Comparison of ENCODE assay signal across 11 cellular contexts in the genomic region with DNA sequence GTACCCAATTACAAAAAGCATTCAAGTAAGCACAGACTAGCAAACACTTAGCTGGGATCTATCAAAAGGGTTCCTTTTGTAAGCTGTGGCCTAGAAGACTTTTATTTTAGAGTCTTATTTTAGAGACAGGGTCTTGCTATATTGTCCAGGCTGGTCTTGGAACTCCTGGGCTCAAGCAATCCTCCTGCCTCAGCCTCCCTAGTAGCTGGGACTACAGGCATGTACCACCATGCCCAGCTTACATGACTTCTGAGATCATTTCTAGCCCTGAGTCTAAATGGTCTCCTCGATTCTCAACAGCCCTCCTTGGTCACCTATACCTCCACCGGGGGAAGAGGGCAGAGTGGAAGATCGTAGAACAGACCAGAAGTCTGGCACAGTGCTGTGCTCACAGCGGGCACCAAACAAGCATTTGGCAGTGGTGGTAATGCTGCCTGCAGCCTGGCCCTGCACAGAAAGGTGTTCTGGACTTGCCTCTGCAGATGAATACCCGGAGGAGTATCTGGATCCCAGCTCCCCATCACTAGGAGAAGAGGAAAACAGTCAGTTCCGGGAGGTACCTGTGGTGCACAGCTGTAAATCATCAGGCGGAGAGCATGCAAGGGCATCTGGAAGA. TPM values are rescaled to one million over a fixed set of nuclear protein-coding genes. Genes with fewer than 3 reads are reported as not detected.
A peak's percentile ranks its signal among the peaks of the same experiment; 100 is the strongest.
DNase-seq lines count a peak whose midpoint lies in the region; FAIRE-seq and TF ChIP-seq lines count a peak whose summit lies in the region.
"Had no signal": no experiment of that assay in that cellular context is flagged by ENCODE, and none has a peak within 500 bp of the region (broad histone marks: within the 10 kb centered on the region; RNA-seq: fewer than 3 reads in every experiment).

No MANE protein-coding gene starts in this region.

- H2AFZ ChIP-seq in astrocyte (ENCODE audit: low read depth, low read length): no peak overlapping the region
- H2AFZ ChIP-seq in parathyroid adenoma: no peak overlapping the region

- peaks cover 19% of the 10 kb centered on the region for H3K4me1 ChIP-seq in astrocyte (ENCODE audit: insufficient read depth, low read length)
- H3K4me1 ChIP-seq in parathyroid adenoma: peaks cover 5% of the 10 kb centered on the region
- peaks cover 9% of the 10 kb centered on the region for H3K4me1 ChIP-seq in colonic mucosa

- no peaks in the 10 kb centered on the region for H3K9me3 Mint-ChIP-seq in activated naive CD4-positive, alpha-beta T cell treated with anti-CD3 and anti-CD28 coated beads, Interleukin-2, amount 10 ng/mL, durations not matched to agents 7 days and 5 days
- no peaks in the 10 kb centered on the region for H3K9me3 Mint-ChIP-seq in HFFc6
- H3K9me3 Mint-ChIP-seq in astrocyte (ENCODE audit: unreplicated experiment): no peaks in the 10 kb centered on the region

- no peak for TF ChIP-seq CTCF in HFFc6 (IDR thresholded peaks at IDR 0.05)
- TF ChIP-seq CTCF in astrocyte (IDR thresholded peaks at IDR 0.05; ENCODE audit: insufficient read depth, low read depth, low read length): no peak
- TF ChIP-seq CTCF in parathyroid adenoma (IDR thresholded peaks at IDR 0.05): no peak
- no peak for TF ChIP-seq CTCF in colonic mucosa (IDR thresholded peaks at IDR 0.05)

- H3K27me3 Mint-ChIP-seq in activated naive CD4-positive, alpha-beta T cell treated with anti-CD3 and anti-CD28 coated beads, Interleukin-2, amount 10 ng/mL, durations not matched to agents 7 days and 5 days: no peaks in the 10 kb centered on the region
- H3K27me3 Mint-ChIP-seq in HFFc6 (ENCODE audit: insufficient read depth) (peaks cover 2% of the 10 kb centered on the region; the same call in 1 of the 2 replicates), astrocyte (ENCODE audit: low read depth, unreplicated experiment) (no peaks in the 10 kb centered on the region)

- H3K4me3 Mint-ChIP-seq in activated naive CD4-positive, alpha-beta T cell treated with anti-CD3 and anti-CD28 coated beads, Interleukin-2, amount 10 ng/mL, durations not matched to agents 7 days and 5 days: peak overlapping the region; percentile 99
- H3K4me3 Mint-ChIP-seq in HFFc6 (peak overlapping the region; percentile 98), astrocyte (ENCODE audit: unreplicated experiment) (peak overlapping the region; percentile 96)

- H3K9ac ChIP-seq in astrocyte (ENCODE audit: low read length) (peak overlapping the region; percentile 21), parathyroid adenoma (no peak overlapping the region), colonic mucosa (ENCODE audit: low read depth in 2 of 2, low read length in 2 of 2) (no peak overlapping the region)

- H3K27me3 ChIP-seq in astrocyte (ENCODE audit: insufficient read depth, low read length): no peaks in the 10 kb centered on the region
- no peaks in the 10 kb centered on the region for H3K27me3 ChIP-seq in parathyroid adenoma (ENCODE audit: control insufficient read depth, insufficient read depth, low read length)
- no peaks in the 10 kb centered on the region for H3K27me3 ChIP-seq in colonic mucosa

- H3K4me2 ChIP-seq in astrocyte (ENCODE audit: low read length) (peak overlapping the region; percentile 98), parathyroid adenoma (ENCODE audit: low read length) (peak overlapping the region; percentile 93)

- peaks cover 52% of the 10 kb centered on the region for H3K4me1 Mint-ChIP-seq in activated naive CD4-positive, alpha-beta T cell treated with anti-CD3 and anti-CD28 coated beads, Interleukin-2, amount 10 ng/mL, durations not matched to agents 7 days and 5 days
- H3K4me1 Mint-ChIP-seq in HFFc6 (ENCODE audit: low read depth) (peaks cover 35% of the 10 kb centered on the region), astrocyte (ENCODE audit: low read depth, unreplicated experiment) (peaks cover 23% of the 10 kb centered on the region)

- peaks cover 46% of the 10 kb centered on the region for H3K36me3 Mint-ChIP-seq in activated naive CD4-positive, alpha-beta T cell treated with anti-CD3 and anti-CD28 coated beads, Interleukin-2, amount 10 ng/mL, durations not matched to agents 7 days and 5 days
- peaks cover 23% of the 10 kb centered on the region for H3K36me3 Mint-ChIP-seq in HFFc6 (ENCODE audit: low read depth)
- H3K36me3 Mint-ChIP-seq in astrocyte (ENCODE audit: low read depth, unreplicated experiment): peaks cover 24% of the 10 kb centered on the region

- FAIRE-seq in astrocyte (lab: Jason Lieb, UNC) (no peak), HTR-8/SVneo (lab: Jason Lieb, UNC) (no peak)

- peaks cover 46% of the 10 kb centered on the region for H4K20me1 ChIP-seq in astrocyte (ENCODE audit: insufficient read depth, low read length)

- DNase-seq in activated naive CD4-positive, alpha-beta T cell treated with anti-CD3 and anti-CD28 coated beads, Interleukin-2, amount 10 ng/mL, durations not matched to agents 7 days and 5 days: no peak
- DNase-seq in activated naive CD4-positive, alpha-beta T cell treated with Interleukin-2 at 50 U/mL for 16 hours: no peak
- DNase-seq in HFFc6: no peak
- no peak for DNase-seq in astrocyte (ENCODE audit: low read depth)
- no peak for DNase-seq in colonic mucosa
- no peak for DNase-seq in HTR-8/SVneo (ENCODE audit: insufficient read length, low spot score)
- no peak for DNase-seq in medulla oblongata (ENCODE audit: extremely low spot score)
- DNase-seq: midbrain, NCI-H2171, SHP77 treated with DMSO at 0.1 percent for 48 hours had no signal

- intact Hi-C loops in colonic mucosa (cut with DNase I): loop anchor here (5.0 kb wide), 4 partner anchors 33 to 122 kb away; partner anchors contain the start of genes COX5A, CSK and ULK3

- CTCF ChIA-PET in activated naive CD4-positive, alpha-beta T cell treated with anti-CD3 and anti-CD28 coated beads, Interleukin-2, amount 10 ng/mL, durations not matched to agents 7 days and 5 days (lab: Charles Lee): interaction anchor here (0.8 to 5.5 kb wide), 6 partner anchors 9 to 134 kb away, joined by 3 to 73 read pairs (median 4); partner anchors contain the start of gene COX5A

- H3K9me3 ChIP-seq in astrocyte (ENCODE audit: insufficient read depth, low read depth, low read length) (no peaks in the 10 kb centered on the region), parathyroid adenoma (ENCODE audit: control insufficient read depth, low read length) (no peaks in the 10 kb centered on the region), colonic mucosa (no peaks in the 10 kb centered on the region)

- H3K4me3 ChIP-seq in astrocyte (ENCODE audit: insufficient read depth, low read depth, low read length) (no peak overlapping the region), parathyroid adenoma (ENCODE audit: low read depth, low read length) (peak overlapping the region; percentile 12), colonic mucosa (no peak overlapping the region)

- H3K79me2 ChIP-seq in astrocyte (ENCODE audit: insufficient read depth, low read length): peaks cover 24% of the 10 kb centered on the region
- no peaks in the 10 kb centered on the region for H3K79me2 ChIP-seq in parathyroid adenoma

- H3K36me3 ChIP-seq in astrocyte (ENCODE audit: insufficient read depth, low read length) (peaks cover 38% of the 10 kb centered on the region), parathyroid adenoma (ENCODE audit: control insufficient read depth, insufficient read depth, low read length) (no peaks in the 10 kb centered on the region), colonic mucosa (peaks cover 3% of the 10 kb centered on the region)

- H3K27ac ChIP-seq in astrocyte (ENCODE audit: low read depth, low read length) (peak overlapping the region; percentile 8), parathyroid adenoma (no peak overlapping the region), colonic mucosa (no peak overlapping the region)

- no peak overlapping the region for H3K27ac Mint-ChIP-seq in activated naive CD4-positive, alpha-beta T cell treated with anti-CD3 and anti-CD28 coated beads, Interleukin-2, amount 10 ng/mL, durations not matched to agents 7 days and 5 days
- H3K27ac Mint-ChIP-seq in HFFc6 (peak overlapping the region; percentile 68; the same call in 1 of the 2 replicates), astrocyte (ENCODE audit: unreplicated experiment) (peak overlapping the region; percentile 5)

RNA-seq across cellular contexts. Expression of gene FAM219B, which starts 2.4 kb away (rescaled TPM):
- 10 to 100 TPM; 40.6 to 61.4 (median 51.8) TPM for total RNA-seq in HFFc6 (2021; fragmentation: NEBNext Ultra II Directional; extraction: Animal tissue kit (Norgen Biotek cat#: 25700))
- total RNA-seq in astrocyte: 86.4 and 97.1 TPM in 2 replicates
- total RNA-seq in colonic mucosa: 10 to 100 TPM; 44.7 to 54.2 TPM

RNA-seq across cellular contexts. Expression of gene MPI, which starts 14.5 kb away (rescaled TPM):
- 10 to 100 TPM; 32.3 to 43.0 (median 35.4) TPM for total RNA-seq in HFFc6 (2021; fragmentation: NEBNext Ultra II Directional; extraction: Animal tissue kit (Norgen Biotek cat#: 25700))
- total RNA-seq in astrocyte (25.9 and 29.2 TPM in 2 replicates), colonic mucosa (10 to 100 TPM; 50.7 to 68.0 TPM)

RNA-seq across cellular contexts. Expression of gene SCAMP2, which starts 31.1 kb away (rescaled TPM):
- total RNA-seq in HFFc6 (2021; fragmentation: NEBNext Ultra II Directional; extraction: Animal tissue kit (Norgen Biotek cat#: 25700)): 10 to 100 TPM; 70.1 to 86.1 (median 75.9) TPM
- total RNA-seq in astrocyte (56.4 and 58.7 TPM in 2 replicates), colonic mucosa (100 to 1,000 TPM; 152 to 204 TPM)

RNA-seq across cellular contexts. Expression of gene COX5A, which starts 33.6 kb away (rescaled TPM):
- total RNA-seq in HFFc6 (2021; fragmentation: NEBNext Ultra II Directional; extraction: Animal tissue kit (Norgen Biotek cat#: 25700)): 100 to 1,000 TPM; 181 to 189 (median 186) TPM
- total RNA-seq in astrocyte: 192 and 207 TPM in 2 replicates
- 100 to 1,000 TPM; 563 to 623 TPM for total RNA-seq in colonic mucosa

RNA-seq across cellular contexts. Expression of gene RPP25, which starts 52.3 kb away (rescaled TPM):
- 1 to 10 TPM in 5 of 6 experiments, under 1 TPM in 1; 0.76 to 1.7 (median 1.5) TPM for total RNA-seq in HFFc6 (2021; fragmentation: NEBNext Ultra II Directional; extraction: Animal tissue kit (Norgen Biotek cat#: 25700))
- 4.1 and 4.7 TPM in 2 replicates for total RNA-seq in astrocyte
- 10 to 100 TPM in 1 of 2 donors, 1 to 10 TPM in 1; 7.8 to 25.5 TPM for total RNA-seq in colonic mucosa
